ENCODE assay signal across 20 cellular contexts in the genomic region with DNA sequence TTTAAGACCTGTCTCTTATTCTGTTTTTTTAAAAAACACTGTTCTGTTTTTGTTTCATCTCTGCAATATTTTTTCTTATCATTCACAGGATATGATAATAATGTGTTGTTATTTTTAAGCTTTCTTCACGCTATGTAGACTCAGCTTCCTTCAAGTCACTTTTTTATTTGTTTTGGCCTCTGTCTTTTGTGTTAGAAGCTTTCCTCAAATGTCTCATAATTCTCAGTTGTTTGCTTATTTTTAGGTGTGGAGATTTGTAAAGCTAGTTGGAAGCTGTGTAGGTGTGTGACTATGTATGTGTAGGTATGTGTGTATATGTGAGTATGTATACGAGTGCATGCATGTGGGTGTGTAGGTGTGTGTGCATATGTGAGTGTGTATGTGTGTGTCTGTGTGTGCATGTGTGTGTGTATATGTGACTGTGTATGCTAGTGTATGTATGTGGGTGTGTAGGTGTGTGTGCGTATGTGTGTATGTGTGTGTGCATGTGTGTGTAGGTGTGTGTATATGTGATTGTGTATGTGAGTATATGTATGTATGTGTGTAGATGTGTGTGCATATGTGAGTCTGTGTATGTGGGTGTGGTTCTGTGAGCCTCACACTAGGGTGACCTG. TPM values are rescaled to one million over a fixed set of nuclear protein-coding genes. Genes with fewer than 3 reads are reported as not detected.
DNase-seq lines count a peak whose midpoint lies in the region; FAIRE-seq and TF ChIP-seq lines count a peak whose summit lies in the region.
"Had no signal": no experiment of that assay in that cellular context is flagged by ENCODE, and none has a peak within 500 bp of the region (broad histone marks: within the 10 kb centered on the region; RNA-seq: fewer than 3 reads in every experiment).

No MANE protein-coding gene starts in this region.

- no peak overlapping the region for H3T11ph ChIP-seq in H9 (ENCODE audit: low read length)

- no CpG with 5 or more reads among the region's 3 CpGs for WGBS in trophoblast cell (ENCODE audit: extremely low coverage, insufficient coverage, insufficient read length)
- WGBS in H9 (ENCODE audit: extremely low coverage, insufficient read length, low lambda C conversion rate) = 100% methylated on average over 1 of the region's 3 CpGs

- TF ChIP-seq CTCF in DOHH2 (IDR thresholded peaks at IDR 0.05; ENCODE audit: low read depth, low read length, poor library complexity, severe bottlenecking) = no peak
- TF ChIP-seq CTCF in H9 (conservative IDR thresholded peaks at IDR 0.05) = no peak
- no peak for TF ChIP-seq CTCF in mesothelial cell of epicardium (IDR thresholded peaks at IDR 0.05; ENCODE audit: unreplicated experiment)

- H3K9ac ChIP-seq in trophoblast cell (ENCODE audit: low read length) (peak overlapping the region; percentile 18), H9 (ENCODE audit: extremely low read depth, insufficient read length, low read length) (no peak overlapping the region)
- H3K9ac ChIP-seq: GM23248 had no signal

- H4K8ac ChIP-seq in trophoblast cell (ENCODE audit: low read depth, low read length) (no peak overlapping the region), H9 (replicated peaks; ENCODE audit: insufficient read length, low read depth, low read length) (no peak overlapping the region)

- no peaks in the 10 kb centered on the region for H3K36me3 ChIP-seq in DOHH2 (ENCODE audit: control insufficient read depth, low read length)
- no peaks in the 10 kb centered on the region for H3K36me3 ChIP-seq in trophoblast cell (ENCODE audit: control insufficient read depth in 1 of 2, insufficient read depth in 2 of 2, low read length in 2 of 2)
- H3K36me3 ChIP-seq: MG63, Peyer's patch had no signal

- no peaks in the 10 kb centered on the region for H3K36me3 Mint-ChIP-seq in H9 (ENCODE audit: insufficient read depth in 1 of 3, low read depth in 3 of 3)
- H3K36me3 Mint-ChIP-seq in mesothelial cell of epicardium = no peaks in the 10 kb centered on the region
- H3K36me3 Mint-ChIP-seq: CD14-positive monocyte had no signal

- FAIRE-seq in HTR-8/SVneo (lab: Jason Lieb, UNC) = peak; percentile 97

- H3K27me3 Mint-ChIP-seq in H9 (ENCODE audit: low read depth) (no peaks in the 10 kb centered on the region), mesothelial cell of epicardium (ENCODE audit: low read depth) (no peaks in the 10 kb centered on the region)

- H3K9me2 ChIP-seq in DOHH2 (replicated peaks; ENCODE audit: control insufficient read depth, low read length) = no peaks in the 10 kb centered on the region

- H3K27ac ChIP-seq in DOHH2 (ENCODE audit: low read depth, low read length) (no peak overlapping the region), trophoblast cell (ENCODE audit: low read depth, low read length) (no peak overlapping the region), H9 (ENCODE audit: insufficient read length, low read depth, low read length) (no peak overlapping the region)
- H3K27ac ChIP-seq: GM23248, Peyer's patch had no signal

- H3K23ac ChIP-seq in trophoblast cell (ENCODE audit: low read length) (peak overlapping the region; percentile 95), H9 (ENCODE audit: insufficient read length, low read depth, low read length) (no peak overlapping the region)

- H3K9me3 Mint-ChIP-seq in H9 (no peaks in the 10 kb centered on the region; a peak in 1 of 5 replicates), mesothelial cell of epicardium (peaks cover 3% of the 10 kb centered on the region)
- H3K9me3 Mint-ChIP-seq: CD14-positive monocyte had no signal

- H2BK120ac ChIP-seq in trophoblast cell (ENCODE audit: insufficient read depth, low read length, poor library complexity) (no peak overlapping the region), H9 (ENCODE audit: low read depth, low read length, poor library complexity, severe bottlenecking) (no peak overlapping the region)

- H3K27ac Mint-ChIP-seq in H9 (no peak overlapping the region), mesothelial cell of epicardium (no peak overlapping the region)
- H3K27ac Mint-ChIP-seq: CD14-positive monocyte had no signal

- peaks cover 10% of the 10 kb centered on the region for H3K4me1 ChIP-seq in DOHH2 (ENCODE audit: control insufficient read depth, low read length)
- no peaks in the 10 kb centered on the region for H3K4me1 ChIP-seq in trophoblast cell (ENCODE audit: control insufficient read depth in 1 of 2, insufficient read depth in 2 of 2, low read length in 2 of 2)
- H3K4me1 ChIP-seq in H9 (ENCODE audit: insufficient read depth, low read length) = no peaks in the 10 kb centered on the region
- H3K4me1 ChIP-seq: Peyer's patch had no signal

- H2BK12ac ChIP-seq in trophoblast cell (ENCODE audit: low read length) = no peak overlapping the region
- H2BK12ac ChIP-seq in H9 (ENCODE audit: insufficient read length, low read depth, low read length) = no peak overlapping the region

- no peaks in the 10 kb centered on the region for H3K23me2 ChIP-seq in H9 (ENCODE audit: insufficient read length, low read depth, low read length, poor library complexity, severe bottlenecking)

- no peaks in the 10 kb centered on the region; the same call in 1 of the 2 replicates for H3K27me3 ChIP-seq in DOHH2 (ENCODE audit: control insufficient read depth, low read length)
- H3K27me3 ChIP-seq in trophoblast cell (ENCODE audit: insufficient read depth, low read length) = no peaks in the 10 kb centered on the region
- H3K27me3 ChIP-seq in H9 (ENCODE audit: insufficient read depth, low read length) = no peaks in the 10 kb centered on the region
- H3K27me3 ChIP-seq: MG63, Peyer's patch had no signal

- no peak overlapping the region for H2BK15ac ChIP-seq in H9 (ENCODE audit: low read depth, low read length)

- H3K79me1 ChIP-seq in trophoblast cell (ENCODE audit: low read length) (no peaks in the 10 kb centered on the region), H9 (ENCODE audit: insufficient read depth, low read depth, low read length, poor library complexity, severe bottlenecking) (no peaks in the 10 kb centered on the region)

- no peak overlapping the region for H2BK20ac ChIP-seq in H9 (ENCODE audit: low read depth, low read length, poor library complexity, severe bottlenecking)

- H2AFZ ChIP-seq in trophoblast cell (ENCODE audit: insufficient read depth, low read length, poor library complexity) (no peak overlapping the region), H9 (ENCODE audit: low read length) (no peak overlapping the region)
- H2AFZ ChIP-seq: GM23248 had no signal

- no peak overlapping the region for H2AK5ac ChIP-seq in trophoblast cell (ENCODE audit: low read length)
- no peak overlapping the region for H2AK5ac ChIP-seq in H9 (ENCODE audit: insufficient read length, low read length)

- DNase-seq in HTR-8/SVneo (ENCODE audit: insufficient read length, low spot score) = no peak
- peak; percentile 50 for DNase-seq in brain pericyte (ENCODE audit: low read depth, low spot score)
- DNase-seq in trophoblast cell = no peak
- no peak for DNase-seq in H9
- DNase-seq in activated CD4-positive, CD25-positive, alpha-beta regulatory T cell treated with anti-CD3 and anti-CD28 coated beads, Interleukin-2, amount 50 U/mL, for 72 hours = no peak
- no peak for DNase-seq in mesothelial cell of epicardium (ENCODE audit: low spot score in 2 of 2, unreplicated experiment in 2 of 2)
- DNase-seq: ACHN, AML-193, COR-L47, DMS153, GM23248, MG63, NCI-H1105, NCI-H1694 treated with DMSO at 0.1 percent for 48 hours, NCI-H2107, NCI-H2227 treated with DMSO at 0.1 percent for 48 hours, NCI-H524 treated with DMSO at 0.1 percent for 48 hours had no signal

- H4K91ac ChIP-seq in trophoblast cell (ENCODE audit: low read depth, low read length) (no peak overlapping the region), H9 (ENCODE audit: insufficient read length, low read depth, low read length) (no peak overlapping the region)

- H3K4me3 ChIP-seq in DOHH2 (ENCODE audit: low read length) (0 out of 2 replicates have a peak overlapping the region, but pooled peaks have one; percentile 5), trophoblast cell (ENCODE audit: low read depth, low read length) (no peak overlapping the region)
- H3K4me3 ChIP-seq: GM23248, MG63, Peyer's patch had no signal

- H3K4me1 Mint-ChIP-seq in H9 (peaks cover 4 to 9% of the 10 kb centered on the region in 2 experiments), mesothelial cell of epicardium (peaks cover 3% of the 10 kb centered on the region)

- H4K5ac ChIP-seq in H9 (ENCODE audit: insufficient read length, low read depth, low read length) = no peak overlapping the region

- no peaks in the 10 kb centered on the region for H3K79me2 ChIP-seq in DOHH2 (ENCODE audit: control insufficient read depth, low read length)
- no peaks in the 10 kb centered on the region for H3K79me2 ChIP-seq in trophoblast cell (ENCODE audit: control insufficient read depth, insufficient read depth, low read length, poor library complexity)
- H3K79me2 ChIP-seq in H9 (ENCODE audit: insufficient read depth, low read length) = no peaks in the 10 kb centered on the region

- H3K14ac ChIP-seq in trophoblast cell (ENCODE audit: low read length) = no peak overlapping the region
- no peak overlapping the region for H3K14ac ChIP-seq in H9 (ENCODE audit: insufficient read depth, low read length)

- H2BK5ac ChIP-seq in trophoblast cell (ENCODE audit: low read depth, low read length, poor library complexity) (no peak overlapping the region), H9 (ENCODE audit: insufficient read length, low read length) (no peak overlapping the region)

- H3K9me3 ChIP-seq in DOHH2 (ENCODE audit: control insufficient read depth, insufficient read depth, low read length) (no peaks in the 10 kb centered on the region), trophoblast cell (ENCODE audit: insufficient read depth, low read depth, low read length) (peaks cover 2% of the 10 kb centered on the region), H9 (ENCODE audit: control insufficient read depth, low read depth, low read length) (no peaks in the 10 kb centered on the region)
- H3K9me3 ChIP-seq: MG63, Peyer's patch had no signal

- no peaks in the 10 kb centered on the region for H4K20me1 ChIP-seq in DOHH2 (ENCODE audit: control insufficient read depth, insufficient read depth, low read depth, low read length)
- H4K20me1 ChIP-seq in H9 (ENCODE audit: control insufficient read depth, insufficient read depth, insufficient read length) = no peaks in the 10 kb centered on the region

- no peak overlapping the region for H4K12ac ChIP-seq in trophoblast cell (ENCODE audit: low read depth, low read length)

- no peak overlapping the region for H3K56ac ChIP-seq in H9 (ENCODE audit: insufficient read length, low read depth, low read length)

- H3F3A ChIP-seq in DOHH2 (ENCODE audit: control insufficient read depth, insufficient read depth) = no peaks in the 10 kb centered on the region

- H3K18ac ChIP-seq in trophoblast cell (ENCODE audit: low read length) = no peak overlapping the region
- H3K18ac ChIP-seq in H9 (ENCODE audit: insufficient read length, low read depth, low read length) = no peak overlapping the region

- H3K4me2 ChIP-seq in DOHH2 (ENCODE audit: low read length) (peak overlapping the region; percentile 34), trophoblast cell (ENCODE audit: low read length) (no peak overlapping the region), H9 (ENCODE audit: insufficient read depth, insufficient read length, low read length) (no peak overlapping the region)

- H3K4me3 Mint-ChIP-seq in H9 (no peak overlapping the region), mesothelial cell of epicardium (no peak overlapping the region)
- H3K4me3 Mint-ChIP-seq: CD14-positive monocyte had no signal

- no peak overlapping the region for H3K4ac ChIP-seq in trophoblast cell (ENCODE audit: low read depth, low read length)
- H3K4ac ChIP-seq in H9 (ENCODE audit: low read depth, low read length) = no peak overlapping the region

RNA-seq across cellular contexts. Expression of gene VEGFA, which starts 16.3 kb away (rescaled TPM):
- 111 and 117 TPM in 2 replicates for polyA plus RNA-seq in trophoblast cell (2013)
- 46.1 and 47.9 TPM in 2 replicates for total RNA-seq in H9 (2021)
- total RNA-seq in mesothelial cell of epicardium = 181 to 186 TPM (median 185 TPM) in 3 replicates
